Comparison of ENCODE assay signal across 7 cellular contexts in the genomic region with DNA sequence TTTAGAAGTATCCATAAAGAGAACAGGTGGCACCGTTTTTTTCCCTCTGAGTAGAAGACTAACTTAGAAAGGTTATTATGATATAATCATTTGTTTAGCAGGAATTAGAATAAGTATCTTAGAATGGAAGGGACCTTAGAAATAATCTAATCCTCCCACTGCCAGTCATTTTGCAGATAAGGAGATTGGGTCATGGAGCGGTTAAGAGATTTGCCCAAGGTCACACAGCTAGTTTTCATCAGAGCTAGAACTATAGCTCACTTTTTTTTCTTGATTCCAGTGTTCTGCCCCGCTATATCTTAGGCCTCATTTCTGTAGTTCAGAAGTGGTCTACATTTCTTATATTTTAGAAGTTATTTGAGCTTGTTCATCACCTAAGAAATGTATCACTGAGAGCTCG.
"Had no signal": no experiment of that assay in that cellular context is flagged by ENCODE, and none has a peak within 500 bp of the region (broad histone marks: within the 10 kb centered on the region; RNA-seq: fewer than 3 reads in every experiment).

No MANE protein-coding gene starts in this region.

- H3K27me3 Mint-ChIP-seq: IgD-negative memory B cell had no signal

- H3K27ac Mint-ChIP-seq: GM23338, H9, IgD-negative memory B cell had no signal

- ATAC-seq: GM23338, HepG2 had no signal

- H3K27ac ChIP-seq: HL-60 had no signal

- H3K4me1 Mint-ChIP-seq: H9, IgD-negative memory B cell had no signal

- H3K4me3 Mint-ChIP-seq: GM23338, H9, IgD-negative memory B cell had no signal

- DNase-seq: H9, HCEC 1CT, KBM-7 had no signal

- H3K36me3 Mint-ChIP-seq: IgD-negative memory B cell had no signal

- H3K4me3 ChIP-seq: GM23338 had no signal
